31 cellular contexts compared by ENCODE assay signal in the genomic region with DNA sequence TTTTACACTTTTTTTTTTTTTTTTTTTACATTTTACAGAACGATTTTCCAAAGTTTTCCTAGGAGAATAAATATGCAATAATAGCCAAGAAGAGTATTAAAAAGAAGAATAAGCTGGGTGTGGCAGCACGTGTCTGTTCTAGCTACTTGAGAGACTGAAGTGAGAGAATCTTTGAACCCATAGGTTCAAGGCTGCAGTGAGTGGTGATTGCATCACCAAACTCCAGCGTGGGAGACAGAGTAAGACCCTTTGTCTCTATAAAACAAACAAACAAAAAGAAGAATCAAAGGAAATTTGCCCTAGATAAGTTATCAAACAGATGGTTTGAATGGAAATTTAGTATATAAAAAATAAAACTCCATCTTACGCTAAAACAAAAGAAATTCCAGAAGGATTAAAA.
"Had no signal": no experiment of that assay in that cellular context is flagged by ENCODE, and none has a peak within 500 bp of the region (broad histone marks: within the 10 kb centered on the region; RNA-seq: fewer than 3 reads in every experiment).

No MANE protein-coding gene starts in this region.

- H3K9me3 Mint-ChIP-seq: activated naive CD4-positive, alpha-beta T cell treated with anti-CD3 and anti-CD28 coated beads, Interleukin-2, amount 10 ng/mL, durations not matched to agents 7 days and 5 days; activated T-helper 1 cell treated with anti-CD3 and anti-CD28 coated beads, Interleukin-12 subunit alpha, Interleukin-12 subunit beta, Interleukin-2, Interleukin-4 antibody, amounts not matched to agents 30 ng/mL and 10 ng/mL and 1 ng/mL, durations not matched to agents 14 hours and 24 hours and 36 hours; immature natural killer cell; naive thymus-derived CD4-positive, alpha-beta T cell; neural crest cell; stimulated activated memory B cell treated with anti-CD40 and anti-IgM and Interleukin-4, amounts not matched to agents 10 μg/mL and 1 μg/mL and 100 μg/mL, for 72 hours; stimulated activated naive CD8-positive, alpha-beta T cell treated with anti-CD3 and anti-CD28 coated beads, Interleukin-15, amount 100 ng/mL, for 72 hours; T-cell; T-helper 2 cell treated with Interferon-gamma antibody and Interleukin-4, amounts not matched to agents 5 μg/mL and 100 μg/mL, for 36 hours had no signal

- ATAC-seq: body of pancreas; left colon; naive thymus-derived CD4-positive, alpha-beta T cell; pancreas; stimulated activated memory B cell treated with anti-CD40 and anti-IgM and Interleukin-4, amounts not matched to agents 10 μg/mL and 1 μg/mL and 100 μg/mL, for 72 hours; stimulated activated naive CD8-positive, alpha-beta T cell treated with anti-CD3 and anti-CD28 coated beads, Interleukin-15, amount 100 ng/mL, for 72 hours; T-cell had no signal

- H3K27ac Mint-ChIP-seq: activated naive CD4-positive, alpha-beta T cell treated with anti-CD3 and anti-CD28 coated beads, Interleukin-2, amount 10 ng/mL, durations not matched to agents 7 days and 5 days; activated T-helper 1 cell treated with anti-CD3 and anti-CD28 coated beads, Interleukin-12 subunit alpha, Interleukin-12 subunit beta, Interleukin-2, Interleukin-4 antibody, amounts not matched to agents 30 ng/mL and 10 ng/mL and 1 ng/mL, durations not matched to agents 14 hours and 24 hours and 36 hours; immature natural killer cell; naive thymus-derived CD4-positive, alpha-beta T cell; stimulated activated memory B cell treated with anti-CD40 and anti-IgM and Interleukin-4, amounts not matched to agents 10 μg/mL and 1 μg/mL and 100 μg/mL, for 72 hours; stimulated activated naive CD8-positive, alpha-beta T cell treated with anti-CD3 and anti-CD28 coated beads, Interleukin-15, amount 100 ng/mL, for 72 hours; T-cell; T-helper 2 cell treated with Interferon-gamma antibody and Interleukin-4, amounts not matched to agents 5 μg/mL and 100 μg/mL, for 36 hours had no signal

- H3K27me3 Mint-ChIP-seq: activated naive CD4-positive, alpha-beta T cell treated with anti-CD3 and anti-CD28 coated beads, Interleukin-2, amount 10 ng/mL, durations not matched to agents 7 days and 5 days; naive thymus-derived CD4-positive, alpha-beta T cell; stimulated activated memory B cell treated with anti-CD40 and anti-IgM and Interleukin-4, amounts not matched to agents 10 μg/mL and 1 μg/mL and 100 μg/mL, for 72 hours; stimulated activated naive CD8-positive, alpha-beta T cell treated with anti-CD3 and anti-CD28 coated beads, Interleukin-15, amount 100 ng/mL, for 72 hours; T-cell had no signal

- H3K4me1 Mint-ChIP-seq: neural crest cell had no signal

- DNase-seq: activated CD4-positive, alpha-beta T cell treated with anti-CD3 and anti-CD28 coated beads for 4 hours; activated CD4-positive, alpha-beta T cell treated with anti-CD3 and anti-CD28 coated beads, Interleukin-2, amount 50 U/mL, for 48 hours; activated CD8-positive, alpha-beta memory T cell treated with anti-CD3 and anti-CD28 coated beads, Interleukin-2, amount 50 U/mL, for 4 hours; activated gamma-delta T cell; activated naive CD4-positive, alpha-beta T cell treated with anti-CD3 and anti-CD28 coated beads, Interleukin-2, amount 10 ng/mL, durations not matched to agents 7 days and 5 days; activated T-cell treated with anti-CD3 and anti-CD28 coated beads, Interleukin-2, amount 50 U/mL, for 1 hour; aorta; body of pancreas; effector CD8-positive, alpha-beta T cell; erythroblast; head of caudate nucleus; hypothalamus; immature natural killer cell; kidney; left colon; midbrain; naive thymus-derived CD4-positive, alpha-beta T cell; nucleus accumbens; pancreas; sigmoid colon; stimulated activated CD4-positive, alpha-beta T cell treated with anti-CD3 and anti-CD28 coated beads, Interleukin-1b, Interleukin-23, amount 100 ng/mL, for 48 hours; stimulated activated CD4-positive, alpha-beta T cell treated with anti-CD3 and anti-CD28 coated beads, Interleukin-4, amount 100 ng/mL, for 4 hours; stimulated activated CD8-positive, alpha-beta memory T cell treated with anti-CD3 and anti-CD28 coated beads, Interleukin-4, amount 100 ng/mL, for 48 hours; stimulated activated naive CD8-positive, alpha-beta T cell treated with anti-CD3 and anti-CD28 coated beads, Interleukin-15, amount 100 ng/mL, for 72 hours; substantia nigra; T-cell; thyroid gland had no signal

- H3K4me3 Mint-ChIP-seq: activated naive CD4-positive, alpha-beta T cell treated with anti-CD3 and anti-CD28 coated beads, Interleukin-2, amount 10 ng/mL, durations not matched to agents 7 days and 5 days; activated T-helper 1 cell treated with anti-CD3 and anti-CD28 coated beads, Interleukin-12 subunit alpha, Interleukin-12 subunit beta, Interleukin-2, Interleukin-4 antibody, amounts not matched to agents 30 ng/mL and 10 ng/mL and 1 ng/mL, durations not matched to agents 14 hours and 24 hours and 36 hours; immature natural killer cell; naive thymus-derived CD4-positive, alpha-beta T cell; neural crest cell; stimulated activated memory B cell treated with anti-CD40 and anti-IgM and Interleukin-4, amounts not matched to agents 10 μg/mL and 1 μg/mL and 100 μg/mL, for 72 hours; stimulated activated naive CD8-positive, alpha-beta T cell treated with anti-CD3 and anti-CD28 coated beads, Interleukin-15, amount 100 ng/mL, for 72 hours; T-cell; T-helper 2 cell treated with Interferon-gamma antibody and Interleukin-4, amounts not matched to agents 5 μg/mL and 100 μg/mL, for 36 hours had no signal
